ENCODE assay signal across 8 cellular contexts in the genomic region with DNA sequence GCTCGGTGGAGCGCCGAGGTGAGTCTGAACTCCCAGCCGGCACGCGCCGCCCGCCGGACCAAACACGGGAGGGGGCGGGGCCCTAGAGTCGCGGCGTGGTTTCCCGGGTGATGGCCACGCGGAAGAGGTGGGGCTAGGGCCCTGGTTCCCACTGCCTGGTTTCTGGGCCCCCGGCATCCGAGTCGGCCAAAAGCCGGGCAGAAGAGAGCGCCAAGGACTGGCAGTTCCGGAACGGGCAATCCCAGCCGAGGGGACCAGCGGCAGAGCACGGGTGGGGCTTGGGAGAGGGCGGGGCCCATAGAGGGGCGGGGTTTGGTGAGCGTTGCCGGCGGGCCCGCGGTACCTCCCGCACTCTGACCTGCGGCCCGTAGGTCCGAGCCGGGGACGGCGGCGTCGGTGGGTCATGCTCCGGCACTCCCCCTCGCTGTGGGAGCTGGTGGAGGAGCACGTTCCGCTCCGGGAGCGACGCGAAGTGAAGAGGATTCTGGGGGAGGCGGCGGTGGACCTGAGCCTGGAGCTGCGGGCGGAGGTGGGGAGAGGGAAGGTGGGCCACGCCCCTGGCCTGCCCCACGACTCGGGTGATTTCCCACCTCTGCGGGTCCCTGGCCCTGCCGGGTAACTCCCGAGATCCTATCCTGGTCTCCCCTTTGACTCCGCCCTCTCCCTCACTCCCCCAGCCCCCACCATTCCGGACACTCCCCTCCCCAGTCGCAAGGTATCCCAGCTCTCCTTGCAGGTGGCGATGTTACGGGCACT. TPM values are rescaled to one million over a fixed set of nuclear protein-coding genes. Genes with fewer than 3 reads are reported as not detected.
DNase-seq lines count a peak whose midpoint lies in the region; ATAC-seq lines count a peak whose summit lies in the region.

A gene (plus strand): TSS at position 124 of the 756 bp plus-strand sequence. CDS start 280 bp downstream, at position 404.

- DNase-seq in NCI-H187 (lab: John Stamatoyannopoulos, UW) (peak; percentile 50 to 64), NCI-H187 treated with DMSO at 0.1 percent for 48 hours (lab: John Stamatoyannopoulos, UW) (no peak), NCI-H2196 (lab: John Stamatoyannopoulos, UW; ENCODE audit: unreplicated experiment) (peak; percentile 87), cerebellum (ENCODE audit: low spot score) (peak; percentile 81), kidney glomerular epithelial cell (lab: John Stamatoyannopoulos, UW) (peak; percentile 56)
- DNase-seq in stimulated activated CD4-positive, alpha-beta T cell treated with anti-CD3 and anti-CD28 coated beads, Interleukin-1b, Interleukin-23, amount 100 ng/mL, for 1 hour (ENCODE audit: low read depth in 2 of 2): peak; percentile 22 to 61

- ATAC-seq in HG02981 (IDR thresholded peaks at IDR 0.05; ENCODE audit: unreplicated experiment): peak; percentile 59
- peak; percentile 77 to 82 for ATAC-seq in activated CD4-positive, CD25-positive, alpha-beta regulatory T cell treated with anti-CD3 and anti-CD28 coated beads, Interleukin-2, amount 50 U/mL, for 24 hours

RNA-seq across cellular contexts. Expression of the gene that starts here (rescaled TPM):
- 5.2 TPM for total RNA-seq in cerebellum
